1 cellular context compared by ENCODE assay signal in genomic region chr6:73371984-73372383, GRCh38.
TF ChIP-seq lines count a peak whose summit lies in the region.

No MANE protein-coding gene starts in this region.

TF ChIP-seq in GM23338, 12 proteins besides CTCF, POLR2A, EP300 and RAD21 (continued from another document):
- TF ChIP-seq ZNF462 (CRISPR knock-in tag; IDR thresholded peaks at IDR 0.05) = no peak
- TF ChIP-seq ZNF331 (CRISPR knock-in tag; IDR thresholded peaks at IDR 0.05; ENCODE audit: low read depth) = no peak
- TF ChIP-seq POLR2AphosphoS5 (IDR thresholded peaks at IDR 0.05; ENCODE audit: low read depth) = no peak
- TF ChIP-seq, protein P1, sequence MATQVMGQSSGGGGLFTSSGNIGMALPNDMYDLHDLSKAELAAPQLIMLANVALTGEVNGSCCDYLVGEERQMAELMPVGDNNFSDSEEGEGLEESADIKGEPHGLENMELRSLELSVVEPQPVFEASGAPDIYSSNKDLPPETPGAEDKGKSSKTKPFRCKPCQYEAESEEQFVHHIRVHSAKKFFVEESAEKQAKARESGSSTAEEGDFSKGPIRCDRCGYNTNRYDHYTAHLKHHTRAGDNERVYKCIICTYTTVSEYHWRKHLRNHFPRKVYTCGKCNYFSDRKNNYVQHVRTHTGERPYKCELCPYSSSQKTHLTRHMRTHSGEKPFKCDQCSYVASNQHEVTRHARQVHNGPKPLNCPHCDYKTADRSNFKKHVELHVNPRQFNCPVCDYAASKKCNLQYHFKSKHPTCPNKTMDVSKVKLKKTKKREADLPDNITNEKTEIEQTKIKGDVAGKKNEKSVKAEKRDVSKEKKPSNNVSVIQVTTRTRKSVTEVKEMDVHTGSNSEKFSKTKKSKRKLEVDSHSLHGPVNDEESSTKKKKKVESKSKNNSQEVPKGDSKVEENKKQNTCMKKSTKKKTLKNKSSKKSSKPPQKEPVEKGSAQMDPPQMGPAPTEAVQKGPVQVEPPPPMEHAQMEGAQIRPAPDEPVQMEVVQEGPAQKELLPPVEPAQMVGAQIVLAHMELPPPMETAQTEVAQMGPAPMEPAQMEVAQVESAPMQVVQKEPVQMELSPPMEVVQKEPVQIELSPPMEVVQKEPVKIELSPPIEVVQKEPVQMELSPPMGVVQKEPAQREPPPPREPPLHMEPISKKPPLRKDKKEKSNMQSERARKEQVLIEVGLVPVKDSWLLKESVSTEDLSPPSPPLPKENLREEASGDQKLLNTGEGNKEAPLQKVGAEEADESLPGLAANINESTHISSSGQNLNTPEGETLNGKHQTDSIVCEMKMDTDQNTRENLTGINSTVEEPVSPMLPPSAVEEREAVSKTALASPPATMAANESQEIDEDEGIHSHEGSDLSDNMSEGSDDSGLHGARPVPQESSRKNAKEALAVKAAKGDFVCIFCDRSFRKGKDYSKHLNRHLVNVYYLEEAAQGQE (IDR thresholded peaks at IDR 0.05; ENCODE audit: unreplicated experiment) = no peak
- TF ChIP-seq EZH2 (IDR thresholded peaks at IDR 0.05; ENCODE audit: low read depth, unreplicated experiment) = no peak
